14 cellular contexts compared by ENCODE assay signal in genomic region chr16:56630134-56630533, GRCh38. TPM values are rescaled to one million over a fixed set of nuclear protein-coding genes. Genes with fewer than 3 reads are reported as not detected.
DNase-seq lines count a peak whose midpoint lies in the region; ATAC-seq and TF ChIP-seq lines count a peak whose summit lies in the region.
"Had no signal": no experiment of that assay in that cellular context is flagged by ENCODE, and none has a peak within 500 bp of the region (broad histone marks: within the 10 kb centered on the region; RNA-seq: fewer than 3 reads in every experiment).

No MANE protein-coding gene starts in this region.

- H3K27ac Mint-ChIP-seq in T-helper 17 cell: no peak overlapping the region
- H3K27ac Mint-ChIP-seq: nephron; T-helper 1 cell treated with Interleukin-12 subunit alpha and Interleukin-12 subunit beta and Interleukin-4 antibody, amounts not matched to agents 30 μg/mL and 1 μg/mL, for 36 hours had no signal

- H3K27me3 Mint-ChIP-seq in T-helper 17 cell: peaks cover 54% of the 10 kb centered on the region

- no peak for TF ChIP-seq CTCF in GM20000 (IDR thresholded peaks at IDR 0.05; ENCODE audit: extremely low read depth, missing control alignments)

- no peak overlapping the region for H3K4me3 Mint-ChIP-seq in T-helper 17 cell
- H3K4me3 Mint-ChIP-seq: nephron; T-helper 1 cell treated with Interleukin-12 subunit alpha and Interleukin-12 subunit beta and Interleukin-4 antibody, amounts not matched to agents 30 μg/mL and 1 μg/mL, for 36 hours had no signal

- peaks cover 21% of the 10 kb centered on the region for H3K4me1 Mint-ChIP-seq in T-helper 17 cell

- peak; percentile 79 for ATAC-seq in GM18498 (IDR thresholded peaks at IDR 0.05; ENCODE audit: unreplicated experiment)
- ATAC-seq in HG03103 (IDR thresholded peaks at IDR 0.05; ENCODE audit: low read depth, unreplicated experiment): peak; percentile 73
- ATAC-seq in T-helper 17 cell: peak; percentile 30
- ATAC-seq: heart right ventricle had no signal

- no peaks in the 10 kb centered on the region for H3K9me3 ChIP-seq in T-helper 17 cell (ENCODE audit: control insufficient read depth, low read length, poor library complexity, severe bottlenecking)
- H3K9me3 ChIP-seq: heart right ventricle had no signal

- peaks cover 5% of the 10 kb centered on the region for H3K36me3 Mint-ChIP-seq in T-helper 17 cell (ENCODE audit: low read depth)
- H3K36me3 Mint-ChIP-seq: CD4-positive, alpha-beta memory T cell had no signal

- DNase-seq in GM20000 (ENCODE audit: low spot score) (peak; percentile 84), T-helper 17 cell (no peak), NCI-H187 treated with DMSO at 0.1 percent for 48 hours (lab: John Stamatoyannopoulos, UW) (no peak), NCI-H2029 treated with DMSO at 0.1 percent for 48 hours (lab: John Stamatoyannopoulos, UW) (no peak), NCI-H1092 (lab: John Stamatoyannopoulos, UW) (no peak), glomerular visceral epithelial cell (ENCODE audit: extremely low spot score) (no peak)
- DNase-seq: CD4-positive, alpha-beta memory T cell; HCEC 1CT; heart right ventricle; NCI-H1417 had no signal

RNA-seq across cellular contexts. Expression of gene MT1M, which starts 2.3 kb away (rescaled TPM):
- not detected for total RNA-seq in T-helper 17 cell
- total RNA-seq: CD4-positive, alpha-beta memory T cell had no signal

RNA-seq across cellular contexts. Expression of gene MT1E, which starts 4.6 kb away (rescaled TPM):
- total RNA-seq in T-helper 17 cell: 1 to 10 TPM; 1.9 to 8.7 TPM
- total RNA-seq: CD4-positive, alpha-beta memory T cell had no signal

RNA-seq across cellular contexts. Expression of gene MT1A, which starts 8.3 kb away (rescaled TPM):
- total RNA-seq in T-helper 17 cell: not detected
- total RNA-seq: CD4-positive, alpha-beta memory T cell had no signal

RNA-seq across cellular contexts. Expression of gene MT1B, which starts 21.6 kb away (rescaled TPM):
- total RNA-seq in T-helper 17 cell: not detected
- total RNA-seq: CD4-positive, alpha-beta memory T cell; heart right ventricle had no signal

RNA-seq across cellular contexts. Expression of gene MT2A, which starts 21.8 kb away (rescaled TPM):
- 10 to 100 TPM; 36.4 to 43.4 TPM for total RNA-seq in T-helper 17 cell
